In the genomic region with DNA sequence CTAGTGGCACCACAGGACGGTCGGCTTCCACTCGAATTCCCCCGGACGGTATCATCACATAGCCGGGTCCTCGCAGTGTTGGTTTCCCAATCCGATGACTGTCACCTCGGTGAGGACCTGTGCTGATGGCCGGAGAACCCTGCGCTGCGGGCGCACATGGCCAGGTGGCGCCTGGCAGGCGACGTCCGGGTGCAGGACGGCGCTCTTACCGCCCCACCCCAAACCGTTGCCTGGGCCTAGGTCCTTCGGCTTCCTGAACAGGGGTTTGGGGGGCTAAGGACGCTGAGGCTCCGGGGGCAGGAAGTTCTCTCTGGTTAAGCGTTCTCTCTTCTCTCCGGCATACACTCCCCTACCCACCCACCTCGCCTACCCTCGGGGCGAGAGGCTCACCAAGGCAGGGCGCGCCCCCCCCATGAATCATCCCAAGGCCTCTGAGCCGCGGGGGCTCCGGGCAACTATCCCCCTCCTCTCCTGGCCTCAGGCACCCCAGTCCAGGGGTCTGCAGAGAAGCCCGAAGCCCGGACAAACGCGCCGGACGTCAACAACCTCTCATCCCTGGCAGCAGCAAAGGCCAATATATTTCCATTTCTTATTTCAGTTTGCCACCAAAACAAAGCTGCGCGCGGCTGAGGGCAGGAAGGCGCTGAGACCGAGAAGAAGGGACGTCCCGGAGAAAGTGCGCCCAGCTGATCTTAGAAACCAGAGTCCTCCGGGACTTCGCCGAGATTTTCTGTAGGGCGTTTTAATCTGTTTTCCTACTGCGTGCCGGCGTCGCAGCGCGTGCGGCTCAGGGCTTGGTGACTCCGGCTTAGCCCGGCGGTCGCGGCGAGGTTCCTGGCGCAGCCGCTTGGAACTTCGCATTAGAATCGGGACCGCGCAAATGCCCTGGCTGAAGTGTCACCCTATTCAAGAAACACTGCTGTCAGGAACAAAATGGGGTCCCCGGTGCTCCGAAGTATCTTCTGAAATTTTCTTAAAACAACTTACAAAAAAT, we compare ENCODE assay signal across 12 cellular contexts. TPM values are rescaled to one million over a fixed set of nuclear protein-coding genes. Genes with fewer than 3 reads are reported as not detected.
A peak's percentile ranks its signal among the peaks of the same experiment; 100 is the strongest.
DNase-seq lines count a peak whose midpoint lies in the region; ATAC-seq and TF ChIP-seq lines count a peak whose summit lies in the region.
"Had no signal": no experiment of that assay in that cellular context is flagged by ENCODE, and none has a peak within 500 bp of the region (broad histone marks: within the 10 kb centered on the region; RNA-seq: fewer than 3 reads in every experiment).

No MANE protein-coding gene starts in this region.

- H3K4me1 Mint-ChIP-seq in CD8-positive, alpha-beta T cell (ENCODE audit: low read depth), result peaks cover 23% of the 10 kb centered on the region
- H3K4me1 Mint-ChIP-seq in effector memory CD8-positive, alpha-beta T cell (ENCODE audit: low read depth in 2 of 2), result peaks cover 16 to 30% of the 10 kb centered on the region in 2 donors

- peak overlapping the region; percentile 20 for H2BK15ac ChIP-seq in neuronal stem cell (ENCODE audit: low read length)

- no peak overlapping the region for H2BK5ac ChIP-seq in neuronal stem cell (ENCODE audit: low read length)

- peak overlapping the region; percentile 46 for H3K18ac ChIP-seq in neuronal stem cell (ENCODE audit: low read length)

- H3K4me3 ChIP-seq in CD8-positive, alpha-beta T cell (ENCODE audit: low read depth, low read length), result no peak overlapping the region
- no peak overlapping the region for H3K4me3 ChIP-seq in neuronal stem cell (ENCODE audit: low read length in 2 of 2)

- no peak overlapping the region for H2BK120ac ChIP-seq in neuronal stem cell (ENCODE audit: low read depth, low read length)

- no peak for ATAC-seq in CD8-positive, alpha-beta T cell
- ATAC-seq in effector memory CD8-positive, alpha-beta T cell (replicated peaks), result no peak
- no peak for ATAC-seq in HG02798 (IDR thresholded peaks at IDR 0.05; ENCODE audit: poor library complexity, unreplicated experiment)

- no CpG with 5 or more reads among the region's 73 CpGs for WGBS in neuronal stem cell (ENCODE audit: extremely low coverage in 2 of 2, insufficient read length in 2 of 2, insufficient replicate concordance in 1 of 2), 2 donors

- peaks cover 23% of the 10 kb centered on the region for H3K4me1 ChIP-seq in CD8-positive, alpha-beta T cell (ENCODE audit: insufficient read depth, low read length)
- peaks cover 2 to 12% of the 10 kb centered on the region in 2 donors for H3K4me1 ChIP-seq in neuronal stem cell (ENCODE audit: control insufficient read depth in 2 of 2, insufficient read depth in 1 of 2, low read depth in 1 of 2, low read length in 2 of 2)

- intact Hi-C loops in CD8-positive, alpha-beta T cell (cut with DNase I, micrococcal nuclease), result no loop called here

- no peak overlapping the region for H3K14ac ChIP-seq in neuronal stem cell (ENCODE audit: low read length)

- H3K9ac ChIP-seq in neuronal stem cell (ENCODE audit: low read depth, low read length, poor library complexity), result no peak overlapping the region

- H2BK12ac ChIP-seq in neuronal stem cell (ENCODE audit: low read length), result no peak overlapping the region

- CTCF ChIA-PET in CD8-positive, alpha-beta T cell (lab: Charles Lee), result no interaction called here

- no peak overlapping the region for H3K27ac Mint-ChIP-seq in CD8-positive, alpha-beta T cell
- H3K27ac Mint-ChIP-seq in effector memory CD8-positive, alpha-beta T cell, result no peak overlapping the region

- no peak overlapping the region for H4K8ac ChIP-seq in neuronal stem cell (ENCODE audit: low read depth, low read length)

- peaks cover 77% of the 10 kb centered on the region for H3K27me3 Mint-ChIP-seq in CD8-positive, alpha-beta T cell (ENCODE audit: low read depth)
- peaks cover 83 to 100% of the 10 kb centered on the region in 2 donors for H3K27me3 Mint-ChIP-seq in effector memory CD8-positive, alpha-beta T cell

- peak in 1 of 7 experiments; percentile 0 for DNase-seq in CD8-positive, alpha-beta T cell
- peak; percentile 64 for DNase-seq in M059J (ENCODE audit: low read depth)
- DNase-seq in effector memory CD8-positive, alpha-beta T cell, result no peak
- DNase-seq in neuronal stem cell (ENCODE audit: low spot score), result no peak
- no peak for DNase-seq in NCI-H1436 (lab: John Stamatoyannopoulos, UW)
- DNase-seq in medulla oblongata (ENCODE audit: extremely low spot score), result no peak
- DNase-seq in NCI-H774 (lab: John Stamatoyannopoulos, UW), result no peak
- DNase-seq: esophagus squamous epithelium, NCI-H526 treated with DMSO at 0.1 percent for 48 hours, T-helper 9 cell had no signal

- H3K23ac ChIP-seq in neuronal stem cell (ENCODE audit: low read depth, low read length, poor library complexity), result peak overlapping the region; percentile 77

- peak overlapping the region; percentile 78 for H2AFZ ChIP-seq in neuronal stem cell (ENCODE audit: low read length)

- peak overlapping the region; percentile 60 for H2AK5ac ChIP-seq in neuronal stem cell (ENCODE audit: low read depth, low read length)

- no peaks in the 10 kb centered on the region for H3K36me3 Mint-ChIP-seq in CD8-positive, alpha-beta T cell
- H3K36me3 Mint-ChIP-seq in effector memory CD8-positive, alpha-beta T cell (ENCODE audit: insufficient read depth), result no peaks in the 10 kb centered on the region

- POLR2A ChIA-PET in CD8-positive, alpha-beta T cell (lab: Charles Lee), result no interaction called here

- H3K9me3 ChIP-seq in CD8-positive, alpha-beta T cell (ENCODE audit: low read length), result no peaks in the 10 kb centered on the region
- H3K9me3 ChIP-seq in neuronal stem cell (replicated peaks in 1 of 2; ENCODE audit: control insufficient read depth in 2 of 2, insufficient read depth in 1 of 2, low read depth in 1 of 2, low read length in 2 of 2), result peaks cover 0 to 4% of the 10 kb centered on the region in 2 donors
- H3K9me3 ChIP-seq: esophagus squamous epithelium had no signal

- H3K36me3 ChIP-seq in CD8-positive, alpha-beta T cell (ENCODE audit: insufficient read depth, low read length), result no peaks in the 10 kb centered on the region
- H3K36me3 ChIP-seq in neuronal stem cell (replicated peaks in 1 of 2; ENCODE audit: control insufficient read depth in 2 of 2, insufficient read depth in 2 of 2, low read length in 2 of 2), result no peaks in the 10 kb centered on the region
- H3K36me3 ChIP-seq: esophagus squamous epithelium had no signal

- TF ChIP-seq CTCF in CD8-positive, alpha-beta T cell (IDR thresholded peaks at IDR 0.05), result no peak

- no peak overlapping the region for H4K91ac ChIP-seq in neuronal stem cell (ENCODE audit: low read depth, low read length, poor library complexity)

- H3K27me3 ChIP-seq in CD8-positive, alpha-beta T cell (ENCODE audit: insufficient read depth, low read length), result peaks cover 17% of the 10 kb centered on the region
- peaks cover 64 to 94% (median 93%) of the 10 kb centered on the region in 3 experiments for H3K27me3 ChIP-seq in neuronal stem cell (ENCODE audit: control insufficient read depth in 3 of 3, insufficient read depth in 3 of 3, low read depth in 1 of 3, low read length in 3 of 3)

- H3K9me3 Mint-ChIP-seq in CD8-positive, alpha-beta T cell, result no peaks in the 10 kb centered on the region
- H3K9me3 Mint-ChIP-seq in effector memory CD8-positive, alpha-beta T cell, result no peaks in the 10 kb centered on the region

- H3K79me1 ChIP-seq in neuronal stem cell (ENCODE audit: low read depth, low read length), result no peaks in the 10 kb centered on the region

- no peak overlapping the region for H3K4ac ChIP-seq in neuronal stem cell (ENCODE audit: low read length)

- H3K27ac ChIP-seq in CD8-positive, alpha-beta T cell (ENCODE audit: low read depth, low read length), result no peak overlapping the region
- no peak overlapping the region for H3K27ac ChIP-seq in neuronal stem cell (replicated peaks; ENCODE audit: low read length)
- H3K27ac ChIP-seq: esophagus squamous epithelium had no signal

- no peak overlapping the region for H3K4me2 ChIP-seq in neuronal stem cell (ENCODE audit: insufficient read depth, low read length, poor library complexity, severe bottlenecking)

- peak overlapping the region; percentile 83 for H3K4me3 Mint-ChIP-seq in CD8-positive, alpha-beta T cell
- H3K4me3 Mint-ChIP-seq in effector memory CD8-positive, alpha-beta T cell, result peak overlapping the region; percentile 84 to 93

RNA-seq across cellular contexts. Expression of gene ALX4, which starts 5.6 kb away (rescaled TPM):
- total RNA-seq in CD8-positive, alpha-beta T cell, result not detected
- 7.0 and 9.9 TPM in 2 replicates for total RNA-seq in M059J (2014; rRNA removed; shearing (Covaris generic))
- polyA plus RNA-seq in neuronal stem cell (2013, experiment 1 of 2), result not detected
- polyA plus RNA-seq in neuronal stem cell (2013, experiment 2 of 2), result 0.01 TPM
- total RNA-seq: esophagus squamous epithelium, lung microvascular endothelial cell had no signal
